8 cellular contexts compared by ENCODE assay signal in genomic region chr15:99704444-99704838, GRCh38. TPM values are rescaled to one million over a fixed set of nuclear protein-coding genes. Genes with fewer than 3 reads are reported as not detected.
DNase-seq lines count a peak whose midpoint lies in the region; ATAC-seq lines count a peak whose summit lies in the region.

No MANE protein-coding gene starts in this region.

- intact Hi-C loops in activated T-helper 1 cell treated with anti-CD3 and anti-CD28 coated beads, Interleukin-12 subunit alpha, Interleukin-12 subunit beta, Interleukin-2, Interleukin-4 antibody, amounts not matched to agents 30 ng/mL and 10 ng/mL and 1 ng/mL, durations not matched to agents 14 hours and 24 hours and 36 hours (cut with micrococcal nuclease) = loop anchor here (1.0 to 5.0 kb wide), 7 partner anchors 52 to 431 kb away; no protein-coding TSS in a partner anchor

- peaks cover 11% of the 10 kb centered on the region for H3K36me3 Mint-ChIP-seq in activated T-helper 1 cell treated with anti-CD3 and anti-CD28 coated beads, Interleukin-12 subunit alpha, Interleukin-12 subunit beta, Interleukin-2, Interleukin-4 antibody, amounts not matched to agents 30 ng/mL and 10 ng/mL and 1 ng/mL, durations not matched to agents 14 hours and 24 hours and 36 hours (ENCODE audit: low read depth)

- peaks cover 58% of the 10 kb centered on the region for H3K4me1 Mint-ChIP-seq in activated T-helper 1 cell treated with anti-CD3 and anti-CD28 coated beads, Interleukin-12 subunit alpha, Interleukin-12 subunit beta, Interleukin-2, Interleukin-4 antibody, amounts not matched to agents 30 ng/mL and 10 ng/mL and 1 ng/mL, durations not matched to agents 14 hours and 24 hours and 36 hours (ENCODE audit: low read depth)

- peak; percentile 47 for ATAC-seq in GM19372 (IDR thresholded peaks at IDR 0.05; ENCODE audit: low read depth, unreplicated experiment)
- peak; percentile 76 for ATAC-seq in HG03432 (IDR thresholded peaks at IDR 0.05; ENCODE audit: unreplicated experiment)

- DNase-seq in DMS153 (lab: John Stamatoyannopoulos, UW) (peak; percentile 0), NCI-H2227 treated with DMSO at 0.1 percent for 48 hours (lab: John Stamatoyannopoulos, UW) (peak; percentile 67), glomerular visceral epithelial cell (ENCODE audit: extremely low spot score) (peak; percentile 83), pons (ENCODE audit: low spot score) (peak; percentile 97), ureter (ENCODE audit: low spot score) (no peak)
- peak; percentile 40 for DNase-seq in activated T-helper 1 cell treated with anti-CD3 and anti-CD28 coated beads, Interleukin-12 subunit alpha, Interleukin-12 subunit beta, Interleukin-2, Interleukin-4 antibody, amounts not matched to agents 30 ng/mL and 10 ng/mL and 1 ng/mL, durations not matched to agents 14 hours and 24 hours and 36 hours (ENCODE audit: low spot score)

- no peak overlapping the region for H3K27ac Mint-ChIP-seq in activated T-helper 1 cell treated with anti-CD3 and anti-CD28 coated beads, Interleukin-12 subunit alpha, Interleukin-12 subunit beta, Interleukin-2, Interleukin-4 antibody, amounts not matched to agents 30 ng/mL and 10 ng/mL and 1 ng/mL, durations not matched to agents 14 hours and 24 hours and 36 hours

- H3K9me3 Mint-ChIP-seq in activated T-helper 1 cell treated with anti-CD3 and anti-CD28 coated beads, Interleukin-12 subunit alpha, Interleukin-12 subunit beta, Interleukin-2, Interleukin-4 antibody, amounts not matched to agents 30 ng/mL and 10 ng/mL and 1 ng/mL, durations not matched to agents 14 hours and 24 hours and 36 hours = no peaks in the 10 kb centered on the region

- no peaks in the 10 kb centered on the region for H3K27me3 Mint-ChIP-seq in activated T-helper 1 cell treated with anti-CD3 and anti-CD28 coated beads, Interleukin-12 subunit alpha, Interleukin-12 subunit beta, Interleukin-2, Interleukin-4 antibody, amounts not matched to agents 30 ng/mL and 10 ng/mL and 1 ng/mL, durations not matched to agents 14 hours and 24 hours and 36 hours (ENCODE audit: insufficient read depth)

- no peak overlapping the region for H3K4me3 Mint-ChIP-seq in activated T-helper 1 cell treated with anti-CD3 and anti-CD28 coated beads, Interleukin-12 subunit alpha, Interleukin-12 subunit beta, Interleukin-2, Interleukin-4 antibody, amounts not matched to agents 30 ng/mL and 10 ng/mL and 1 ng/mL, durations not matched to agents 14 hours and 24 hours and 36 hours

RNA-seq across cellular contexts. Expression of gene LYSMD4, which starts 28.8 kb away (rescaled TPM):
- 10.1 and 10.3 TPM in 2 replicates for total RNA-seq in activated T-helper 1 cell treated with anti-CD3 and anti-CD28 coated beads, Interleukin-12 subunit alpha, Interleukin-12 subunit beta, Interleukin-2, Interleukin-4 antibody, amounts not matched to agents 30 ng/mL and 10 ng/mL and 1 ng/mL, durations not matched to agents 14 hours and 24 hours and 36 hours
- 7.6 TPM for total RNA-seq in ureter
